Comparison of ENCODE assay signal across 22 cellular contexts in genomic region chr16:51641191-51641765, GRCh38.
DNase-seq lines count a peak whose midpoint lies in the region; ATAC-seq and TF ChIP-seq lines count a peak whose summit lies in the region.
"Had no signal": no experiment of that assay in that cellular context is flagged by ENCODE, and none has a peak within 500 bp of the region (broad histone marks: within the 10 kb centered on the region; RNA-seq: fewer than 3 reads in every experiment).

No MANE protein-coding gene starts in this region.

- no peaks in the 10 kb centered on the region for H3K9me3 ChIP-seq in right lobe of liver
- H3K9me3 ChIP-seq: MG63 had no signal

- WGBS in right lobe of liver (ENCODE audit: insufficient coverage, low coverage, low lambda C conversion rate, missing lambda C conversion rate) = 74% methylated on average over 3 of the region's 3 CpGs

- no peak for TF ChIP-seq POLR2A in right lobe of liver (IDR thresholded peaks at IDR 0.05)

- no peak for ATAC-seq in right lobe of liver

- H3K27ac Mint-ChIP-seq in activated naive CD8-positive, alpha-beta T cell treated with anti-CD3 and anti-CD28 coated beads for 36 hours = no peak overlapping the region
- H3K27ac Mint-ChIP-seq: B cell, CD14-positive monocyte, IgD-negative memory B cell had no signal

- DNase-seq in AG10803 (ENCODE audit: low read depth) (peak; percentile 27), KBM-7 (peak; percentile 35), SK-N-DZ (ENCODE audit: low spot score) (peak; percentile 31), fibroblast of the aortic adventitia (ENCODE audit: low read depth) (peak; percentile 21), substantia nigra (lab: John Stamatoyannopoulos, UW) (no peak), right lobe of liver (no peak)
- no peak for DNase-seq in activated naive CD8-positive, alpha-beta T cell treated with anti-CD3 and anti-CD28 coated beads for 36 hours
- DNase-seq in stimulated activated CD4-positive, alpha-beta T cell treated with anti-CD3 and anti-CD28 coated beads, Interleukin-4, amount 100 ng/mL, for 4 hours = no peak
- DNase-seq: GF-D8, GOT3, HCEC 1CT, Karpas-422, MG63, NCI-H1092 treated with DMSO at 0.1 percent for 48 hours, NCI-H1436 treated with DMSO at 0.1 percent for 48 hours, NCI-H1930, NCI-H2227 treated with DMSO at 0.1 percent for 48 hours, NCI-H510A, SIG-M5 had no signal

- intact Hi-C loops in right lobe of liver (cut with DNase I) = no loop called here

- TF ChIP-seq CTCF in AG10803 (conservative IDR thresholded peaks at IDR 0.05; ENCODE audit: low read length) = no peak
- TF ChIP-seq CTCF in fibroblast of the aortic adventitia (IDR thresholded peaks at IDR 0.05; ENCODE audit: insufficient read depth, low read length) = no peak
- no peak for TF ChIP-seq CTCF in right lobe of liver (IDR thresholded peaks at IDR 0.05)

- H3K4me1 Mint-ChIP-seq in activated naive CD8-positive, alpha-beta T cell treated with anti-CD3 and anti-CD28 coated beads for 36 hours = no peaks in the 10 kb centered on the region
- H3K4me1 Mint-ChIP-seq: B cell, CD14-positive monocyte, IgD-negative memory B cell had no signal

- no peaks in the 10 kb centered on the region for H3K9me3 Mint-ChIP-seq in activated naive CD8-positive, alpha-beta T cell treated with anti-CD3 and anti-CD28 coated beads for 36 hours

- no peaks in the 10 kb centered on the region for H3K36me3 Mint-ChIP-seq in activated naive CD8-positive, alpha-beta T cell treated with anti-CD3 and anti-CD28 coated beads for 36 hours
- H3K36me3 Mint-ChIP-seq: CD14-positive monocyte had no signal

- H3K4me1 ChIP-seq in right lobe of liver = no peaks in the 10 kb centered on the region

- in situ Hi-C loops in KBM-7 (cut with MboI; ENCODE audit: low pct_unique_long_range_greater_than_20kb, low sequenced_read_pairs) = no loop called here

- no peak overlapping the region for H3K4me3 Mint-ChIP-seq in activated naive CD8-positive, alpha-beta T cell treated with anti-CD3 and anti-CD28 coated beads for 36 hours
- H3K4me3 Mint-ChIP-seq: B cell, CD14-positive monocyte, IgD-negative memory B cell had no signal

- no peaks in the 10 kb centered on the region for H3K27me3 Mint-ChIP-seq in activated naive CD8-positive, alpha-beta T cell treated with anti-CD3 and anti-CD28 coated beads for 36 hours
- H3K27me3 Mint-ChIP-seq: B cell had no signal

- H3K4me3 ChIP-seq in AG10803 (ENCODE audit: low read length) = no peak overlapping the region
- no peak overlapping the region for H3K4me3 ChIP-seq in fibroblast of the aortic adventitia (ENCODE audit: low read depth, low read length)
- no peak overlapping the region for H3K4me3 ChIP-seq in right lobe of liver
- H3K4me3 ChIP-seq: MG63 had no signal

- H3K27ac ChIP-seq in substantia nigra (ENCODE audit: low read depth, low read length, poor library complexity, severe bottlenecking) (no peak overlapping the region), right lobe of liver (no peak overlapping the region)

- H3K36me3 ChIP-seq in right lobe of liver = no peaks in the 10 kb centered on the region
- H3K36me3 ChIP-seq: MG63 had no signal

- H3K27me3 ChIP-seq in right lobe of liver = no peaks in the 10 kb centered on the region
- H3K27me3 ChIP-seq: MG63 had no signal

Comparison
In these comparisons a context has a peak if more than half of its experiments do, and no peak if none do; other contexts are left out.
1. DNase-seq: peak in AG10803 (single experiment), KBM-7 (single experiment), SK-N-DZ (single experiment) and fibroblast of the aortic adventitia (single experiment); none in substantia nigra (0 of 49), right lobe of liver (0 of 3), activated naive CD8-positive, alpha-beta T cell treated with anti-CD3 and anti-CD28 coated beads for 36 hours (single experiment) and stimulated activated CD4-positive, alpha-beta T cell treated with anti-CD3 and anti-CD28 coated beads, Interleukin-4, amount 100 ng/mL, for 4 hours (0 of 2).